11 cellular contexts compared by ENCODE assay signal in genomic region chr7:44755698-44756627, GRCh38. TPM values are rescaled to one million over a fixed set of nuclear protein-coding genes. Genes with fewer than 3 reads are reported as not detected.
DNase-seq lines count a peak whose midpoint lies in the region; ATAC-seq and TF ChIP-seq lines count a peak whose summit lies in the region.
"Had no signal": no experiment of that assay in that cellular context is flagged by ENCODE, and none has a peak within 500 bp of the region (broad histone marks: within the 10 kb centered on the region; RNA-seq: fewer than 3 reads in every experiment).

No MANE protein-coding gene starts in this region.

- H3K27ac Mint-ChIP-seq in MCF 10A (ENCODE audit: low read depth, unreplicated experiment) (peak overlapping the region; percentile 69), chondrocyte (ENCODE audit: unreplicated experiment) (peak overlapping the region; percentile 27)
- peak overlapping the region in 1 of 9 donors; percentile 32 for H3K27ac Mint-ChIP-seq in naive thymus-derived CD4-positive, alpha-beta T cell

- H3K9me3 ChIP-seq in mammary epithelial cell (replicated peaks; ENCODE audit: insufficient read depth, low read length) (no peaks in the 10 kb centered on the region), upper lobe of left lung (no peaks in the 10 kb centered on the region)
- no peaks in the 10 kb centered on the region for H3K9me3 ChIP-seq in naive thymus-derived CD4-positive, alpha-beta T cell (ENCODE audit: control insufficient read depth in 2 of 3, low read length in 3 of 3)

- H3K4me1 Mint-ChIP-seq in MCF 10A (ENCODE audit: insufficient read depth, unreplicated experiment) = peaks cover 15% of the 10 kb centered on the region
- H3K4me1 Mint-ChIP-seq in chondrocyte (ENCODE audit: low read depth) = peaks cover 16% of the 10 kb centered on the region
- peaks cover 12 to 40% (median 32%) of the 10 kb centered on the region in 7 donors for H3K4me1 Mint-ChIP-seq in naive thymus-derived CD4-positive, alpha-beta T cell

- H4K20me1 ChIP-seq in mammary epithelial cell (ENCODE audit: insufficient read depth, low read length) = no peaks in the 10 kb centered on the region

- CTCF ChIA-PET in MCF 10A (lab: Yijun Ruan, JAX) (interaction anchor here (0.6 to 0.7 kb wide), 2 partner anchors 10 to 380 kb away, joined by 4 to 5 read pairs; no protein-coding TSS in a partner anchor), mammary epithelial cell (lab: Charles Lee; ENCODE audit: low non-redundant PET) (no interaction called here)
- CTCF ChIA-PET in naive thymus-derived CD4-positive, alpha-beta T cell (lab: Charles Lee) = interaction anchor here (0.5 kb wide), 1 partner anchor 20 kb away, joined by 3 read pairs; no protein-coding TSS in a partner anchor

- H2AFZ ChIP-seq in mammary epithelial cell (ENCODE audit: low read depth, low read length) = no peak overlapping the region

- H3K27ac ChIP-seq in mammary epithelial cell (ENCODE audit: insufficient read depth, low read depth, low read length) = no peak overlapping the region
- peak overlapping the region; percentile 34 for H3K27ac ChIP-seq in naive thymus-derived CD4-positive, alpha-beta T cell (ENCODE audit: low read depth, low read length)
- peak overlapping the region; percentile 41 to 54 (median 51) for H3K27ac ChIP-seq in upper lobe of left lung
- H3K27ac ChIP-seq: SK-N-MC, WERI-Rb-1 had no signal

- TF ChIP-seq CTCF in MCF 10A (IDR thresholded peaks at IDR 0.05; ENCODE audit: unreplicated experiment) (no peak), mammary epithelial cell (conservative IDR thresholded peaks at IDR 0.05 in 1 of 2, IDR thresholded peaks at IDR 0.05 in 1 of 2; ENCODE audit: extremely low read depth in 1 of 2, insufficient read depth in 1 of 2, low read depth in 1 of 2, low read length in 2 of 2) (no peak), chondrocyte (IDR thresholded peaks at IDR 0.05) (no peak), upper lobe of left lung (IDR thresholded peaks at IDR 0.05) (no peak)

- H3K9me3 Mint-ChIP-seq in MCF 10A (ENCODE audit: unreplicated experiment) (no peaks in the 10 kb centered on the region), chondrocyte (ENCODE audit: low read depth) (no peaks in the 10 kb centered on the region)
- H3K9me3 Mint-ChIP-seq in naive thymus-derived CD4-positive, alpha-beta T cell = no peaks in the 10 kb centered on the region

- peaks cover 32% of the 10 kb centered on the region for H3K79me2 ChIP-seq in mammary epithelial cell (ENCODE audit: insufficient read depth, low read length)

- H3K4me1 ChIP-seq in mammary epithelial cell (ENCODE audit: insufficient read depth, low read length) = peaks cover 6% of the 10 kb centered on the region
- H3K4me1 ChIP-seq in naive thymus-derived CD4-positive, alpha-beta T cell (ENCODE audit: control insufficient read depth in 2 of 2, insufficient read depth in 2 of 2, low read length in 2 of 2) = peaks cover 14 to 26% of the 10 kb centered on the region in 2 donors
- peaks cover 35 to 55% (median 47%) of the 10 kb centered on the region in 4 donors for H3K4me1 ChIP-seq in upper lobe of left lung

- TF ChIP-seq EP300 in upper lobe of left lung (IDR thresholded peaks at IDR 0.05) = no peak

- H3K27me3 Mint-ChIP-seq in MCF 10A (ENCODE audit: insufficient read depth, unreplicated experiment) (no peaks in the 10 kb centered on the region), chondrocyte (ENCODE audit: low read depth) (no peaks in the 10 kb centered on the region)
- H3K27me3 Mint-ChIP-seq in naive thymus-derived CD4-positive, alpha-beta T cell = no peaks in the 10 kb centered on the region

- dilution Hi-C loops in mammary epithelial cell (cut with HindIII; ENCODE audit: low sequenced_read_pairs) = no loop called here

- H3K4me3 Mint-ChIP-seq in MCF 10A (ENCODE audit: unreplicated experiment) (no peak overlapping the region), chondrocyte (ENCODE audit: unreplicated experiment) (no peak overlapping the region)
- no peak overlapping the region for H3K4me3 Mint-ChIP-seq in naive thymus-derived CD4-positive, alpha-beta T cell

- H3K4me3 ChIP-seq in mammary epithelial cell (replicated peaks in 1 of 3; ENCODE audit: insufficient read depth in 1 of 3, low read depth in 2 of 3, low read length in 3 of 3) (no peak overlapping the region), upper lobe of left lung (no peak overlapping the region)
- H3K4me3 ChIP-seq in naive thymus-derived CD4-positive, alpha-beta T cell (ENCODE audit: low read length) = no peak overlapping the region
- H3K4me3 ChIP-seq: SK-N-MC had no signal

- WGBS in mammary epithelial cell (ENCODE audit: low coverage, missing lambda C conversion rate) = 40% methylated on average over 15 of the region's 17 CpGs
- WGBS in upper lobe of left lung, 2 donors = 50 to 70% methylated on average over 10 to 13 of the region's 17 CpGs

- POLR2A ChIA-PET in MCF 10A (lab: Yijun Ruan, JAX) = interaction anchor here (0.6 kb wide), 2 partner anchors 121 to 194 kb away, joined by 3 to 4 read pairs; no protein-coding TSS in a partner anchor
- POLR2A ChIA-PET in naive thymus-derived CD4-positive, alpha-beta T cell (lab: Charles Lee) = interaction anchor here (1.4 kb wide), 1 partner anchor 42 kb away, joined by 3 read pairs; no protein-coding TSS in a partner anchor

- intact Hi-C loops in MCF 10A (cut with micrococcal nuclease) = no loop called here
- intact Hi-C loops in mammary epithelial cell (cut with micrococcal nuclease) = no loop called here
- intact Hi-C loops in naive thymus-derived CD4-positive, alpha-beta T cell (cut with micrococcal nuclease) = no loop called here

- in situ Hi-C loops in mammary epithelial cell (cut with MboI; ENCODE audit: low sequenced_read_pairs in 2 of 2) = no loop called here

- H3K4me2 ChIP-seq in mammary epithelial cell (ENCODE audit: insufficient read depth, low read depth, low read length) = no peak overlapping the region

- no peak overlapping the region for H3K9ac ChIP-seq in mammary epithelial cell (ENCODE audit: insufficient read depth, low read length)

- DNase-seq in MCF 10A (ENCODE audit: unreplicated experiment) (no peak), mammary epithelial cell (no peak), chondrocyte (ENCODE audit: low spot score) (peak; percentile 86), upper lobe of left lung (peak in 1 of 2 donors; percentile 42), kidney glomerular epithelial cell (lab: John Stamatoyannopoulos, UW) (no peak), COLO829 (ENCODE audit: low spot score) (no peak)
- DNase-seq in naive thymus-derived CD4-positive, alpha-beta T cell = no peak
- DNase-seq: DMS79, WERI-Rb-1 had no signal

- no peak for ATAC-seq in naive thymus-derived CD4-positive, alpha-beta T cell
- ATAC-seq in upper lobe of left lung (ENCODE audit: low FRiP score in 2 of 2) (peak in 1 of 2 donors; percentile 14), GM19035 (IDR thresholded peaks at IDR 0.05; ENCODE audit: unreplicated experiment) (no peak)

- H3K27me3 ChIP-seq in mammary epithelial cell (ENCODE audit: insufficient read depth, low read length) = no peaks in the 10 kb centered on the region
- H3K27me3 ChIP-seq in naive thymus-derived CD4-positive, alpha-beta T cell (ENCODE audit: control insufficient read depth in 2 of 2, insufficient read depth in 2 of 2, low read length in 2 of 2) = no peaks in the 10 kb centered on the region
- H3K27me3 ChIP-seq in upper lobe of left lung = no peaks in the 10 kb centered on the region

- no peak for TF ChIP-seq POLR2A in upper lobe of left lung (IDR thresholded peaks at IDR 0.05)

- peaks cover 29% of the 10 kb centered on the region for H3K36me3 Mint-ChIP-seq in MCF 10A (ENCODE audit: insufficient read depth, unreplicated experiment)
- H3K36me3 Mint-ChIP-seq in chondrocyte (ENCODE audit: low read depth) = peaks cover 5% of the 10 kb centered on the region
- H3K36me3 Mint-ChIP-seq in naive thymus-derived CD4-positive, alpha-beta T cell = peaks cover 0 to 9% (median 0%) of the 10 kb centered on the region in 5 donors

- H3K36me3 ChIP-seq in mammary epithelial cell (ENCODE audit: insufficient read depth, low read length) (no peaks in the 10 kb centered on the region), upper lobe of left lung (peaks cover 19 to 47% (median 40%) of the 10 kb centered on the region in 4 donors)
- H3K36me3 ChIP-seq in naive thymus-derived CD4-positive, alpha-beta T cell (ENCODE audit: control insufficient read depth in 2 of 3, insufficient read depth in 3 of 3, low read length in 3 of 3) = peaks cover 5 to 45% (median 12%) of the 10 kb centered on the region in 3 experiments

- BruUV-seq in MCF 10A (replicated peaks; lab: Mats Ljungman, UMichigan) (no TSS peak), mammary epithelial cell (replicated peaks; lab: Mats Ljungman, UMichigan) (no TSS peak)

RNA-seq across cellular contexts. Expression of gene ZMIZ2, which starts 7.3 kb away (rescaled TPM):
- 94.4 and 100 TPM in 2 replicates for total RNA-seq in MCF 10A (2022)
- total RNA-seq in mammary epithelial cell = 10 to 100 TPM in 1 of 2 donors, 1 to 10 TPM in 1; 8.0 to 55.6 TPM
- 6.0 TPM for polyA plus RNA-seq in mammary epithelial cell
- polyA minus RNA-seq in mammary epithelial cell = 5.7 TPM
- 68.5 to 73.5 TPM (median 72.6 TPM) in 3 replicates for total RNA-seq in chondrocyte
- 100 to 1,000 TPM; 108 to 187 (median 144) TPM for total RNA-seq in naive thymus-derived CD4-positive, alpha-beta T cell
- polyA plus RNA-seq in naive thymus-derived CD4-positive, alpha-beta T cell = 1 to 10 TPM; 4.4 to 7.7 TPM
- 100 to 1,000 TPM in 2 of 6 donors, 10 to 100 TPM in 4; 27.0 to 161 (median 85.7) TPM for total RNA-seq in upper lobe of left lung

RNA-seq across cellular contexts. Expression of gene PPIA, which starts 40.5 kb away (rescaled TPM):
- total RNA-seq in MCF 10A (2022) = 2,090 and 2,238 TPM in 2 replicates
- 1,000 to 10,000 TPM; 1,812 to 2,252 TPM for total RNA-seq in mammary epithelial cell
- polyA plus RNA-seq in mammary epithelial cell = 7,269 TPM
- polyA minus RNA-seq in mammary epithelial cell = 2,221 TPM
- total RNA-seq in chondrocyte = 1,108 to 1,479 TPM (median 1,462 TPM) in 3 replicates
- total RNA-seq in naive thymus-derived CD4-positive, alpha-beta T cell = 1,000 to 10,000 TPM in 1 of 5 experiments, 100 to 1,000 TPM in 4; 535 to 1,748 (median 620) TPM
- polyA plus RNA-seq in naive thymus-derived CD4-positive, alpha-beta T cell = 1,000 to 10,000 TPM; 3,113 to 3,303 TPM
- total RNA-seq in upper lobe of left lung = 1,000 to 10,000 TPM in 5 of 6 donors, 100 to 1,000 TPM in 1; 351 to 1,606 (median 1,253) TPM
